ENCODE assay signal across 30 cellular contexts in genomic region chr5:147855774-147856069, GRCh38. TPM values are rescaled to one million over a fixed set of nuclear protein-coding genes. Genes with fewer than 3 reads are reported as not detected.
"Had no signal": no experiment of that assay in that cellular context is flagged by ENCODE, and none has a peak within 500 bp of the region (broad histone marks: within the 10 kb centered on the region; RNA-seq: fewer than 3 reads in every experiment).

No MANE protein-coding gene starts in this region.

- DNase-seq: activated CD4-positive, alpha-beta T cell treated with anti-CD3 and anti-CD28 coated beads for 48 hours; activated CD4-positive, alpha-beta T cell treated with anti-CD3 and anti-CD28 coated beads, Interleukin-2, amount 50 U/mL, for 4 hours; activated CD4-positive, CD25-positive, alpha-beta regulatory T cell treated with anti-CD3 and anti-CD28 coated beads, Interleukin-2, amount 50 U/mL, for 72 hours; activated CD8-positive, alpha-beta memory T cell treated with anti-CD3 and anti-CD28 coated beads, Interleukin-2, amount 50 U/mL, for 48 hours; activated CD8-positive, alpha-beta T cell treated with anti-CD3 and anti-CD28 coated beads, Interleukin-2, amount 10 ng/mL, durations not matched to agents 7 days and 5 days; activated effector memory CD4-positive, alpha-beta T cell treated with Interleukin-2 at 50 U/mL for 16 hours; activated naive CD4-positive, alpha-beta T cell; activated T-cell treated with anti-CD3 and anti-CD28 coated beads, Interleukin-2, amount 50 U/mL, for 1 hour; amniotic stem cell; cerebellar nuclear complex; Karpas-422; NCI-H1092 treated with DMSO at 0.1 percent for 48 hours; NCI-H1417 treated with DMSO at 0.1 percent for 48 hours; NCI-H1694; NCI-H2029; NCI-H2107; NCI-H2171 treated with DMSO at 0.1 percent for 48 hours; NCI-H226; NCI-H526; NCI-H774; SIG-M5 had no signal

- H3K4me3 ChIP-seq: cardiac muscle cell, K562 had no signal

- H3K36me3 ChIP-seq: cardiac muscle cell had no signal

- H3K27ac ChIP-seq: cardiac muscle cell had no signal

- H3K27me3 ChIP-seq: cardiac muscle cell had no signal

- H3K4me3 Mint-ChIP-seq: activated CD8-positive, alpha-beta T cell treated with anti-CD3 and anti-CD28 coated beads, Interleukin-2, amount 10 ng/mL, durations not matched to agents 7 days and 5 days; activated naive CD4-positive, alpha-beta T cell treated with anti-CD3 and anti-CD28 coated beads, Interleukin-2, amount 50 U/mL, for 24 hours; activated T-helper 1 cell treated with anti-CD3 and anti-CD28 coated beads, Interleukin-12 subunit alpha, Interleukin-12 subunit beta, Interleukin-2, Interleukin-4 antibody, amounts not matched to agents 30 ng/mL and 10 ng/mL and 1 ng/mL, durations not matched to agents 14 hours and 24 hours and 36 hours; brain; T-helper 1 cell treated with Interleukin-12 subunit alpha and Interleukin-12 subunit beta and Interleukin-4 antibody, amounts not matched to agents 30 μg/mL and 1 μg/mL, for 36 hours had no signal

- H3K9me3 Mint-ChIP-seq: activated naive CD4-positive, alpha-beta T cell treated with anti-CD3 and anti-CD28 coated beads, Interleukin-2, amount 50 U/mL, for 24 hours; activated T-helper 1 cell treated with anti-CD3 and anti-CD28 coated beads, Interleukin-12 subunit alpha, Interleukin-12 subunit beta, Interleukin-2, Interleukin-4 antibody, amounts not matched to agents 30 ng/mL and 10 ng/mL and 1 ng/mL, durations not matched to agents 14 hours and 24 hours and 36 hours; brain; T-helper 1 cell treated with Interleukin-12 subunit alpha and Interleukin-12 subunit beta and Interleukin-4 antibody, amounts not matched to agents 30 μg/mL and 1 μg/mL, for 36 hours had no signal

- H3K4me1 Mint-ChIP-seq: activated naive CD4-positive, alpha-beta T cell treated with anti-CD3 and anti-CD28 coated beads, Interleukin-2, amount 50 U/mL, for 24 hours; brain had no signal

- H3K36me3 Mint-ChIP-seq: activated naive CD4-positive, alpha-beta T cell treated with anti-CD3 and anti-CD28 coated beads, Interleukin-2, amount 50 U/mL, for 24 hours; brain had no signal

- ATAC-seq: activated CD8-positive, alpha-beta T cell treated with anti-CD3 and anti-CD28 coated beads, Interleukin-2, amount 10 ng/mL, durations not matched to agents 7 days and 5 days; K562 had no signal

- H3K27ac Mint-ChIP-seq: activated CD8-positive, alpha-beta T cell treated with anti-CD3 and anti-CD28 coated beads, Interleukin-2, amount 10 ng/mL, durations not matched to agents 7 days and 5 days; activated naive CD4-positive, alpha-beta T cell treated with anti-CD3 and anti-CD28 coated beads, Interleukin-2, amount 50 U/mL, for 24 hours; activated T-helper 1 cell treated with anti-CD3 and anti-CD28 coated beads, Interleukin-12 subunit alpha, Interleukin-12 subunit beta, Interleukin-2, Interleukin-4 antibody, amounts not matched to agents 30 ng/mL and 10 ng/mL and 1 ng/mL, durations not matched to agents 14 hours and 24 hours and 36 hours; brain; T-helper 1 cell treated with Interleukin-12 subunit alpha and Interleukin-12 subunit beta and Interleukin-4 antibody, amounts not matched to agents 30 μg/mL and 1 μg/mL, for 36 hours had no signal

RNA-seq across cellular contexts. Expression of gene SCGB3A2, which starts 22.8 kb away (rescaled TPM):
- total RNA-seq: activated CD8-positive, alpha-beta T cell treated with anti-CD3 and anti-CD28 coated beads, Interleukin-2, amount 10 ng/mL, durations not matched to agents 7 days and 5 days; activated T-helper 1 cell treated with anti-CD3 and anti-CD28 coated beads, Interleukin-12 subunit alpha, Interleukin-12 subunit beta, Interleukin-2, Interleukin-4 antibody, amounts not matched to agents 30 ng/mL and 10 ng/mL and 1 ng/mL, durations not matched to agents 14 hours and 24 hours and 36 hours; cardiac muscle cell; NCI-H460; RPMI7951 had no signal

RNA-seq across cellular contexts. Expression of gene SPINK1, which starts 24.3 kb away (rescaled TPM):
- total RNA-seq: activated CD8-positive, alpha-beta T cell treated with anti-CD3 and anti-CD28 coated beads, Interleukin-2, amount 10 ng/mL, durations not matched to agents 7 days and 5 days; activated T-helper 1 cell treated with anti-CD3 and anti-CD28 coated beads, Interleukin-12 subunit alpha, Interleukin-12 subunit beta, Interleukin-2, Interleukin-4 antibody, amounts not matched to agents 30 ng/mL and 10 ng/mL and 1 ng/mL, durations not matched to agents 14 hours and 24 hours and 36 hours; astrocyte; cardiac muscle cell; NCI-H460; RPMI7951 had no signal

RNA-seq across cellular contexts. Expression of gene C5orf46, which starts 50.6 kb away (rescaled TPM):
- total RNA-seq: activated CD8-positive, alpha-beta T cell treated with anti-CD3 and anti-CD28 coated beads, Interleukin-2, amount 10 ng/mL, durations not matched to agents 7 days and 5 days; activated T-helper 1 cell treated with anti-CD3 and anti-CD28 coated beads, Interleukin-12 subunit alpha, Interleukin-12 subunit beta, Interleukin-2, Interleukin-4 antibody, amounts not matched to agents 30 ng/mL and 10 ng/mL and 1 ng/mL, durations not matched to agents 14 hours and 24 hours and 36 hours; cardiac muscle cell; K562; NCI-H460 had no signal
